In genomic region chr9:112249277-112249676, GRCh38 we compare ENCODE assay signal across 9 cellular contexts.
DNase-seq lines count a peak whose midpoint lies in the region; ATAC-seq and TF ChIP-seq lines count a peak whose summit lies in the region.
"Had no signal": no experiment of that assay in that cellular context is flagged by ENCODE, and none has a peak within 500 bp of the region (broad histone marks: within the 10 kb centered on the region; RNA-seq: fewer than 3 reads in every experiment).

No MANE protein-coding gene starts in this region.

- H3K4me1 ChIP-seq in HAP-1 (peaks cover 37% of the 10 kb centered on the region), tibial artery (no peaks in the 10 kb centered on the region)

- intact Hi-C loops in tibial artery (cut with DNase I; ENCODE audit: low total_unique reads), result no loop called here

- TF ChIP-seq CTCF in fibroblast of pulmonary artery (IDR thresholded peaks at IDR 0.05; ENCODE audit: low read length, missing control alignments), result no peak
- no peak for TF ChIP-seq CTCF in tibial artery (IDR thresholded peaks at IDR 0.05)

- peak; percentile 85 for ATAC-seq in GM18502 (IDR thresholded peaks at IDR 0.05; ENCODE audit: poor library complexity, unreplicated experiment)
- peak; percentile 85 for ATAC-seq in GM21786 (IDR thresholded peaks at IDR 0.05; ENCODE audit: unreplicated experiment)

- H3K27me3 ChIP-seq in HAP-1 (ENCODE audit: low read depth), result no peaks in the 10 kb centered on the region
- no peaks in the 10 kb centered on the region for H3K27me3 ChIP-seq in tibial artery

- H3K4me3 ChIP-seq in fibroblast of pulmonary artery (replicated peaks; ENCODE audit: low read depth, low read length) (peak overlapping the region; percentile 21), HAP-1 (no peak overlapping the region), tibial artery (no peak overlapping the region)

- in situ Hi-C loops in HAP-1 (cut with MboI; ENCODE audit: low sequenced_read_pairs), result no loop called here

- H3K36me3 ChIP-seq in HAP-1 (replicated peaks), result no peaks in the 10 kb centered on the region
- peaks cover 0 to 13% (median 0%) of the 10 kb centered on the region in 3 donors for H3K36me3 ChIP-seq in tibial artery

- no peak overlapping the region for H3K27ac ChIP-seq in tibial artery

- H3K9me3 ChIP-seq in HAP-1 (no peaks in the 10 kb centered on the region), tibial artery (no peaks in the 10 kb centered on the region)

- peak; percentile 25 for DNase-seq in M059J (ENCODE audit: low read depth)
- peak; percentile 42 for DNase-seq in fibroblast of pulmonary artery (ENCODE audit: low read depth)
- DNase-seq in HAP-1 (ENCODE audit: low spot score in 2 of 2), result no peak
- DNase-seq in NCI-H1417 treated with DMSO at 0.1 percent for 48 hours (lab: John Stamatoyannopoulos, UW), result no peak
- no peak for DNase-seq in tibial artery
- DNase-seq in NCI-H524 treated with DMSO at 0.1 percent for 48 hours (lab: John Stamatoyannopoulos, UW), result no peak
- DNase-seq: NCI-H69 had no signal

Comparison
In these comparisons a context has a peak if more than half of its experiments do, and no peak if none do; other contexts are left out.
1. DNase-seq: peak in M059J (single experiment) and fibroblast of pulmonary artery (single experiment); none in HAP-1 (0 of 2), NCI-H1417 treated with DMSO at 0.1 percent for 48 hours (single experiment), tibial artery (0 of 2) and NCI-H524 treated with DMSO at 0.1 percent for 48 hours (single experiment).